20 cellular contexts compared by ENCODE assay signal in genomic region chr4:2068198-2068470, GRCh38. TPM values are rescaled to one million over a fixed set of nuclear protein-coding genes. Genes with fewer than 3 reads are reported as not detected.
DNase-seq lines count a peak whose midpoint lies in the region; ATAC-seq, FAIRE-seq and TF ChIP-seq lines count a peak whose summit lies in the region.
"Had no signal": no experiment of that assay in that cellular context is flagged by ENCODE, and none has a peak within 500 bp of the region (broad histone marks: within the 10 kb centered on the region; RNA-seq: fewer than 3 reads in every experiment).

No MANE protein-coding gene starts in this region.

- H3K9me3 ChIP-seq in OCI-LY7 (ENCODE audit: low read length): no peaks in the 10 kb centered on the region
- H3K9me3 ChIP-seq: HAP-1, SK-N-SH had no signal

- POLR2A ChIA-PET in HEK293T (lab: Yijun Ruan, JAX) (no interaction called here), OCI-LY7 (lab: Charles Lee) (no interaction called here)

- no peaks in the 10 kb centered on the region for H3K36me3 Mint-ChIP-seq in CD14-positive monocyte
- no peaks in the 10 kb centered on the region for H3K36me3 Mint-ChIP-seq in neural crest cell (ENCODE audit: low read depth)
- H3K36me3 Mint-ChIP-seq in osteocyte (ENCODE audit: unreplicated experiment): no peaks in the 10 kb centered on the region

- no peak for TF ChIP-seq CTCF in CD14-positive monocyte (IDR thresholded peaks at IDR 0.05)
- no peak for TF ChIP-seq CTCF in GM13977 (IDR thresholded peaks at IDR 0.05; ENCODE audit: extremely low read depth, insufficient read depth, missing control alignments)
- TF ChIP-seq CTCF in bronchial epithelial cell (IDR thresholded peaks at IDR 0.05; ENCODE audit: insufficient read depth, low read length, severe bottlenecking): no peak
- TF ChIP-seq CTCF in neural crest cell (conservative IDR thresholded peaks at IDR 0.05): no peak
- TF ChIP-seq CTCF in OCI-LY7 (conservative IDR thresholded peaks at IDR 0.05; ENCODE audit: low read length): no peak
- TF ChIP-seq CTCF in osteocyte (IDR thresholded peaks at IDR 0.05): no peak

- H4K20me1 ChIP-seq in OCI-LY7 (ENCODE audit: insufficient read depth, low read length): no peaks in the 10 kb centered on the region

- no peaks in the 10 kb centered on the region for H3K36me3 ChIP-seq in bronchial epithelial cell (ENCODE audit: control insufficient read depth, insufficient read depth, low read length)
- no peaks in the 10 kb centered on the region for H3K36me3 ChIP-seq in OCI-LY7 (ENCODE audit: insufficient read depth, low read length)

- no TSS peak for BruUV-seq in OCI-LY7 (replicated peaks; lab: Mats Ljungman, UMichigan)

- H3K4me1 ChIP-seq in OCI-LY7 (ENCODE audit: insufficient read depth, low read length, poor library complexity, severe bottlenecking): no peaks in the 10 kb centered on the region

- H3K27me3 Mint-ChIP-seq in CD14-positive monocyte (ENCODE audit: low read depth in 3 of 3) (peaks cover 2 to 4% (median 2%) of the 10 kb centered on the region in 3 donors), neural crest cell (ENCODE audit: low read depth) (no peaks in the 10 kb centered on the region), osteocyte (ENCODE audit: unreplicated experiment) (no peaks in the 10 kb centered on the region)

- no peak overlapping the region for H3K27ac Mint-ChIP-seq in CD14-positive monocyte
- H3K27ac Mint-ChIP-seq in neural crest cell (ENCODE audit: unreplicated experiment): no peak overlapping the region
- H3K27ac Mint-ChIP-seq in osteocyte (ENCODE audit: unreplicated experiment): no peak overlapping the region

- CTCF ChIA-PET in HEK293T (lab: Yijun Ruan, JAX) (no interaction called here), OCI-LY7 (lab: Charles Lee; ENCODE audit: unreplicated experiment) (no interaction called here)

- H3K9me3 Mint-ChIP-seq in CD14-positive monocyte (peaks cover 0 to 4% (median 0%) of the 10 kb centered on the region in 7 donors), neural crest cell (no peaks in the 10 kb centered on the region), osteocyte (ENCODE audit: unreplicated experiment) (no peaks in the 10 kb centered on the region)

- no peak overlapping the region for H3K4me2 ChIP-seq in OCI-LY7 (ENCODE audit: low read length)
- H3K4me2 ChIP-seq: KMS-11, SK-N-SH had no signal

- H3K4me3 Mint-ChIP-seq in CD14-positive monocyte (no peak overlapping the region), neural crest cell (peak overlapping the region; percentile 35), osteocyte (ENCODE audit: unreplicated experiment) (no peak overlapping the region)

- no peak overlapping the region for H2AFZ ChIP-seq in OCI-LY7 (ENCODE audit: low read length)

- H3K4me3 ChIP-seq in bronchial epithelial cell (ENCODE audit: low read depth, low read length) (no peak overlapping the region), OCI-LY7 (ENCODE audit: low read depth, low read length, poor library complexity, severe bottlenecking) (no peak overlapping the region)
- H3K4me3 ChIP-seq: HAP-1 had no signal

- no peaks in the 10 kb centered on the region for H3K27me3 ChIP-seq in bronchial epithelial cell (ENCODE audit: control insufficient read depth, insufficient read depth, low read length)

- H3K9me2 ChIP-seq in OCI-LY7 (ENCODE audit: insufficient read depth, low read length): no peaks in the 10 kb centered on the region
- H3K9me2 ChIP-seq: SK-N-SH had no signal

- DNase-seq in CD14-positive monocyte (ENCODE audit: low spot score) (peak; percentile 10), GM13977 (ENCODE audit: low spot score) (peak; percentile 24), bronchial epithelial cell (ENCODE audit: low read depth) (no peak), neural crest cell (ENCODE audit: low read depth, low spot score) (no peak), HEK293T (ENCODE audit: extremely low spot score) (no peak), OCI-LY7 (ENCODE audit: low spot score) (no peak), osteocyte (ENCODE audit: extremely low spot score, unreplicated experiment) (no peak)
- DNase-seq: AML-193, COR-L47, EL, NCI-H1048, NCI-H146, NCI-H2081, NCI-H510A, NCI-H774, SK-N-SH had no signal

- peak; percentile 100 for FAIRE-seq in bronchial epithelial cell (lab: Jason Lieb, UNC)

- in situ Hi-C loops in GM13977 (cut with MboI; ENCODE audit: low pct_unique_long_range_greater_than_20kb, low sequenced_read_pairs, unreplicated experiment): no loop called here

- H3K4me1 Mint-ChIP-seq in CD14-positive monocyte: no peaks in the 10 kb centered on the region
- peaks cover 25% of the 10 kb centered on the region for H3K4me1 Mint-ChIP-seq in neural crest cell
- H3K4me1 Mint-ChIP-seq in osteocyte (ENCODE audit: unreplicated experiment): peaks cover 8% of the 10 kb centered on the region

- intact Hi-C loops in CD14-positive monocyte (cut with micrococcal nuclease): no loop called here
- intact Hi-C loops in OCI-LY7 (cut with micrococcal nuclease; ENCODE audit: unreplicated experiment): no loop called here

- no peaks in the 10 kb centered on the region for H3K79me2 ChIP-seq in OCI-LY7 (ENCODE audit: insufficient read depth, low read depth, low read length)

- no peak overlapping the region for H3K27ac ChIP-seq in OCI-LY7 (ENCODE audit: low read depth, low read length, poor library complexity, severe bottlenecking)
- H3K27ac ChIP-seq: KMS-11 had no signal

- ATAC-seq in GM19035 (IDR thresholded peaks at IDR 0.05; ENCODE audit: unreplicated experiment): no peak
- ATAC-seq: Panc1 had no signal

TF ChIP-seq in HEK293T, 16 proteins besides CTCF, POLR2A, EP300 and RAD21:
- TF ChIP-seq LEF1 (IDR thresholded peaks at IDR 0.05; ENCODE audit: borderline replicate concordance) (no peak), ARNT (IDR thresholded peaks at IDR 0.05) (no peak), L3MBTL2 (conservative IDR thresholded peaks at IDR 0.05) (no peak), CTBP1 (IDR thresholded peaks at IDR 0.05; ENCODE audit: borderline replicate concordance) (no peak), PKNOX1 (IDR thresholded peaks at IDR 0.05) (no peak), SP1 (IDR thresholded peaks at IDR 0.05) (no peak)

RNA-seq across cellular contexts. Expression of gene NAT8L, which starts 9.0 kb away (rescaled TPM):
- polyA plus RNA-seq in CD14-positive monocyte: not detected
- total RNA-seq in bronchial epithelial cell: not detected in 2 replicates
- total RNA-seq in neural crest cell: 18.8 and 19.5 TPM in 2 replicates
- 0.03 TPM in 1 of 2 replicates, not detected in the other for total RNA-seq in OCI-LY7 (2014; rRNA removed; shearing (Covaris generic))
- not detected in 2 replicates for total RNA-seq in OCI-LY7 (2022)
- 0.64 and 0.84 TPM in 2 replicates for total RNA-seq in osteocyte

RNA-seq across cellular contexts. Expression of gene NELFA, which starts 59.4 kb away (rescaled TPM):
- polyA plus RNA-seq in CD14-positive monocyte: 10 to 100 TPM; 10.0 to 10.5 TPM
- total RNA-seq in bronchial epithelial cell (14.7 and 17.9 TPM in 2 replicates), neural crest cell (54.3 and 55.2 TPM in 2 replicates), OCI-LY7 (2022) (45.7 and 53.4 TPM in 2 replicates), osteocyte (32.5 and 37.8 TPM in 2 replicates)
- total RNA-seq in OCI-LY7 (2014; rRNA removed; shearing (Covaris generic)): 43.5 and 45.5 TPM in 2 replicates

Comparison
In these comparisons a context has a peak if more than half of its experiments do, and no peak if none do; other contexts are left out.
1. DNase-seq: peak in CD14-positive monocyte (single experiment) and GM13977 (single experiment); none in bronchial epithelial cell (single experiment), neural crest cell (single experiment), HEK293T (single experiment), OCI-LY7 (single experiment) and osteocyte (single experiment).
2. RNA of gene NAT8L, which starts 9.0 kb away (total RNA-seq): 18.8 to 19.5 TPM in neural crest cell; 0.64 to 0.84 TPM in osteocyte, not detected in bronchial epithelial cell and 0.03 TPM in OCI-LY7; every median in the first group is over 10 times any median in the second.